Comparison of ENCODE assay signal across 26 cellular contexts in genomic region chr11:11428714-11429113, GRCh38.
"Had no signal": no experiment of that assay in that cellular context is flagged by ENCODE, and none has a peak within 500 bp of the region (broad histone marks: within the 10 kb centered on the region; RNA-seq: fewer than 3 reads in every experiment).

No MANE protein-coding gene starts in this region.

- ATAC-seq: effector memory CD8-positive, alpha-beta T cell; esophagus mucosa; heart left ventricle; left colon; left lobe of liver; lower lobe of right lung; naive thymus-derived CD4-positive, alpha-beta T cell had no signal

- H3K4me3 ChIP-seq: colonic mucosa, esophagus squamous epithelium, gastrocnemius medialis, heart left ventricle, hepatocyte, lower lobe of right lung had no signal

- H3K4me2 ChIP-seq: hepatocyte had no signal

- DNase-seq: colonic mucosa; cortex of kidney; effector CD8-positive, alpha-beta T cell; effector memory CD8-positive, alpha-beta T cell; endodermal cell; erythroblast; esophagus squamous epithelium; foreskin fibroblast; foreskin melanocyte; gastrocnemius medialis; heart left ventricle; immature natural killer cell; islet precursor cell; kidney; kidney glomerular epithelial cell; left colon; left ventricle myocardium superior; lower lobe of right lung; mesendoderm; midbrain; naive thymus-derived CD4-positive, alpha-beta T cell had no signal

- H3K79me2 ChIP-seq: hepatocyte had no signal

- H2AFZ ChIP-seq: hepatocyte had no signal

- H3K27ac ChIP-seq: colonic mucosa, epithelial cell of prostate, hepatocyte, lower lobe of right lung had no signal

- H3K27me3 Mint-ChIP-seq: memory B cell had no signal

- H3K4me1 Mint-ChIP-seq: immature natural killer cell, memory B cell had no signal

- H3K4me3 Mint-ChIP-seq: effector memory CD8-positive, alpha-beta T cell; endodermal cell; immature natural killer cell; memory B cell; naive thymus-derived CD4-positive, alpha-beta T cell had no signal

- H3K27ac Mint-ChIP-seq: effector memory CD8-positive, alpha-beta T cell; endodermal cell; immature natural killer cell; memory B cell; naive thymus-derived CD4-positive, alpha-beta T cell had no signal

- H3K4me1 ChIP-seq: colonic mucosa had no signal

- H3K9me3 Mint-ChIP-seq: effector memory CD8-positive, alpha-beta T cell; endodermal cell; immature natural killer cell; memory B cell; naive thymus-derived CD4-positive, alpha-beta T cell had no signal

- H3K36me3 Mint-ChIP-seq: immature natural killer cell; memory B cell; naive thymus-derived CD4-positive, alpha-beta T cell had no signal

- H3K27me3 ChIP-seq: colonic mucosa, gastrocnemius medialis, hepatocyte had no signal

- H3K36me3 ChIP-seq: colonic mucosa, esophagus squamous epithelium, gastrocnemius medialis had no signal

- H3K9me3 ChIP-seq: colonic mucosa, esophagus squamous epithelium, gastrocnemius medialis, heart left ventricle, lower lobe of right lung had no signal
